In genomic region chr14:22929848-22930364, GRCh38 we compare ENCODE assay signal across 8 cellular contexts. TPM values are rescaled to one million over a fixed set of nuclear protein-coding genes. Genes with fewer than 3 reads are reported as not detected.
A peak's percentile ranks its signal among the peaks of the same experiment; 100 is the strongest.
DNase-seq lines count a peak whose midpoint lies in the region; ATAC-seq, FAIRE-seq and TF ChIP-seq lines count a peak whose summit lies in the region.

No MANE protein-coding gene starts in this region.

- DNase-seq in HTR-8/SVneo (ENCODE audit: insufficient read length, low spot score) (no peak), GM12892 (ENCODE audit: insufficient read length) (no peak), sciatic nerve (ENCODE audit: low spot score) (no peak)

- H3K4me2 ChIP-seq in BLaER1 = peak overlapping the region; percentile 95

- H3K9me3 ChIP-seq in BLaER1 = no peaks in the 10 kb centered on the region
- H3K9me3 ChIP-seq in muscle layer of duodenum (ENCODE audit: control insufficient read depth in 1 of 2, low read length in 2 of 2) = no peaks in the 10 kb centered on the region

- no peaks in the 10 kb centered on the region for H4K20me1 ChIP-seq in BLaER1

- H3K4me1 ChIP-seq in BLaER1 = peaks cover 47% of the 10 kb centered on the region
- H3K4me1 ChIP-seq in muscle layer of duodenum (ENCODE audit: control insufficient read depth in 1 of 2, insufficient read depth in 2 of 2, low read length in 2 of 2) = peaks cover 11 to 20% of the 10 kb centered on the region in 2 donors

- H3K27ac ChIP-seq in BLaER1 (peak overlapping the region; percentile 62; the same call in 1 of the 2 replicates), cingulate gyrus (ENCODE audit: low read depth, low read length) (peak overlapping the region; percentile 93), muscle layer of duodenum (ENCODE audit: low read length) (peak overlapping the region; percentile 93)

- FAIRE-seq in HTR-8/SVneo (lab: Jason Lieb, UNC) = no peak
- FAIRE-seq in GM12892 (lab: Jason Lieb, UNC) = no peak

- peaks cover 33% of the 10 kb centered on the region for H3K36me3 ChIP-seq in BLaER1
- H3K36me3 ChIP-seq in muscle layer of duodenum (ENCODE audit: control insufficient read depth in 1 of 2, insufficient read depth in 2 of 2, low read length in 2 of 2) = peaks cover 5 to 10% of the 10 kb centered on the region in 2 donors

- peak overlapping the region; percentile 75 for H3K9ac ChIP-seq in BLaER1

- H3K4me3 ChIP-seq in BLaER1 (peak overlapping the region; percentile 86), muscle layer of duodenum (ENCODE audit: low read depth in 1 of 2, low read length in 2 of 2) (peak overlapping the region; percentile 93 to 98)

- intact Hi-C loops in sciatic nerve (cut with DNase I) = loop anchor here (2.0 kb wide), 1 partner anchor 53 kb away; the partner anchor contains the start of gene AJUBA

- no peaks in the 10 kb centered on the region for H3K27me3 ChIP-seq in BLaER1
- no peaks in the 10 kb centered on the region for H3K27me3 ChIP-seq in muscle layer of duodenum (ENCODE audit: low read depth, low read length)

- ATAC-seq in HG03196 (IDR thresholded peaks at IDR 0.05; ENCODE audit: unreplicated experiment) = peak; percentile 11
- ATAC-seq in sciatic nerve = no peak
- no peak for ATAC-seq in GM18858 (IDR thresholded peaks at IDR 0.05; ENCODE audit: unreplicated experiment)

- no peak for TF ChIP-seq POLR2A in GM12892 (IDR thresholded peaks at IDR 0.05; ENCODE audit: low read depth, low read length)

RNA-seq across cellular contexts. Expression of gene PRMT5, which starts 0.7 kb away (rescaled TPM):
- polyA plus RNA-seq in GM12892 (2012; ENCODE audit: missing spikeins) = 80.7 TPM
- 44.6 TPM for total RNA-seq in sciatic nerve

RNA-seq across cellular contexts. Expression of gene RBM23, which starts 11.0 kb away (rescaled TPM):
- polyA plus RNA-seq in GM12892 (2012; ENCODE audit: missing spikeins) = 30.0 TPM
- 87.3 TPM for total RNA-seq in sciatic nerve

RNA-seq across cellular contexts. Expression of gene HAUS4, which starts 27.0 kb away (rescaled TPM):
- polyA plus RNA-seq in GM12892 (2012; ENCODE audit: missing spikeins) = 63.8 TPM
- 39.9 TPM for total RNA-seq in sciatic nerve

RNA-seq across cellular contexts. Expression of gene REM2, which starts 46.9 kb away (rescaled TPM):
- polyA plus RNA-seq in GM12892 (2012; ENCODE audit: missing spikeins) = 0.98 TPM
- total RNA-seq in sciatic nerve = 0.62 TPM

RNA-seq across cellular contexts. Expression of gene AJUBA, which starts 52.4 kb away (rescaled TPM):
- polyA plus RNA-seq in GM12892 (2012; ENCODE audit: missing spikeins) = 2.3 TPM
- total RNA-seq in sciatic nerve = 24.8 TPM
